ENCODE assay signal across 8 cellular contexts in the genomic region with DNA sequence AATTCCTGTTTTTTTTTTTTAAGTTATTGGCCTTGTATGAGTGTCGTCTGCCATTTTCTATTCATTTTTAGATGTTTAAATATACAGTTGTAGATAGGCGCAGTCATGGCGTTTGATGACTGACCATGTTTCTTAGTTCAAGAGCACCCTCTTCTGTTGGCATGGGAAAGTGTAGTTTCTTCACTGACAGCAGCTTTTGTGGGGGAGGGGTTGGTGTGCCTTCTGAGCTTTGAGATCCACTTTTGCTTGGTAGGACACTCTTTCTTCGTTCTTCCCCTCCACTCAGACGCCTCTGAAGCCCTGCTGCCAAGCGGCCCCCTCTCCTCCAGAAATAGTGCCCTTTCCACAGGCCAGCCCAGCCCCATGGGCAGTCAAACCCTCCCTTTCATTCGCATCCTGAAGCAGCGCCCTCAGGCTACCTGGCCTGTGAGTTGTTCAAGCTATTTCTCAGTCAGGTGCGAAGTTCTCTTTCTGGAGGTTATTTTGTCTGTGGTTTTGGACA.
DNase-seq lines count a peak whose midpoint lies in the region; ATAC-seq, FAIRE-seq and TF ChIP-seq lines count a peak whose summit lies in the region.

No MANE protein-coding gene starts in this region.

- no peaks in the 10 kb centered on the region for H3K9me3 ChIP-seq in fibroblast of lung (ENCODE audit: control insufficient read depth, insufficient read depth, low read depth, low read length)

- H3K4me1 Mint-ChIP-seq in activated CD8-positive, alpha-beta T cell treated with anti-CD3 and anti-CD28 coated beads, Interleukin-2, amount 10 ng/mL, durations not matched to agents 7 days and 5 days (ENCODE audit: low read depth), result peaks cover 7% of the 10 kb centered on the region
- H3K4me1 Mint-ChIP-seq in nephron, result peaks cover 37% of the 10 kb centered on the region

- POLR2A ChIA-PET in activated CD8-positive, alpha-beta T cell treated with anti-CD3 and anti-CD28 coated beads, Interleukin-2, amount 10 ng/mL, durations not matched to agents 7 days and 5 days (lab: Charles Lee), result interaction anchor here (0.7 kb wide), 1 partner anchor 12 kb away, joined by 3 read pairs; no protein-coding TSS in a partner anchor

- no peak overlapping the region for H3K4me3 Mint-ChIP-seq in activated CD8-positive, alpha-beta T cell treated with anti-CD3 and anti-CD28 coated beads, Interleukin-2, amount 10 ng/mL, durations not matched to agents 7 days and 5 days
- H3K4me3 Mint-ChIP-seq in nephron, result peak overlapping the region in 2 of 3 experiments; percentile 16 to 19

- peaks cover 12% of the 10 kb centered on the region for H3K4me1 ChIP-seq in fibroblast of lung (ENCODE audit: control insufficient read depth, extremely low read depth, insufficient read depth, low read length)

- peak; percentile 27 for DNase-seq in GM04503 (ENCODE audit: low read depth)
- peak; percentile 35 to 53 for DNase-seq in HL-60 (ENCODE audit: low read depth in 1 of 2, low spot score in 1 of 2)
- peak; percentile 20 for DNase-seq in NCI-H524 treated with DMSO at 0.1 percent for 48 hours (lab: John Stamatoyannopoulos, UW)
- peak; percentile 73 for DNase-seq in activated CD8-positive, alpha-beta T cell treated with anti-CD3 and anti-CD28 coated beads, Interleukin-2, amount 10 ng/mL, durations not matched to agents 7 days and 5 days
- peak; percentile 81 to 94 for DNase-seq in fibroblast of lung (ENCODE audit: low read depth in 2 of 2)
- peak; percentile 81 for DNase-seq in urothelium cell line (ENCODE audit: low spot score)

- no peaks in the 10 kb centered on the region for H3K27me3 Mint-ChIP-seq in activated CD8-positive, alpha-beta T cell treated with anti-CD3 and anti-CD28 coated beads, Interleukin-2, amount 10 ng/mL, durations not matched to agents 7 days and 5 days (ENCODE audit: low read depth)
- H3K27me3 Mint-ChIP-seq in nephron (ENCODE audit: low read depth), result no peaks in the 10 kb centered on the region

- H3K4me3 ChIP-seq in HL-60 (replicated peaks; ENCODE audit: insufficient read depth, low read length), result no peak overlapping the region
- H3K4me3 ChIP-seq in fibroblast of lung (replicated peaks in 1 of 4; ENCODE audit: control extremely low read depth in 1 of 4, insufficient read depth in 1 of 4, low read depth in 3 of 4, low read length in 4 of 4), result no peak overlapping the region

- H3K27ac Mint-ChIP-seq in activated CD8-positive, alpha-beta T cell treated with anti-CD3 and anti-CD28 coated beads, Interleukin-2, amount 10 ng/mL, durations not matched to agents 7 days and 5 days, result no peak overlapping the region
- H3K27ac Mint-ChIP-seq in nephron, result peak overlapping the region; percentile 80 to 95 (median 91)

- H3K27me3 ChIP-seq in HL-60 (ENCODE audit: insufficient read depth, poor library complexity, severe bottlenecking), result peaks cover 5% of the 10 kb centered on the region
- H3K27me3 ChIP-seq in fibroblast of lung (ENCODE audit: control insufficient read depth, insufficient read depth, low read length), result no peaks in the 10 kb centered on the region

- CTCF ChIA-PET in activated CD8-positive, alpha-beta T cell treated with anti-CD3 and anti-CD28 coated beads, Interleukin-2, amount 10 ng/mL, durations not matched to agents 7 days and 5 days (lab: Charles Lee), result interaction anchor here (0.7 to 2.8 kb wide), 13 partner anchors 140 to 992 kb away, joined by 3 to 16 read pairs (median 4); no protein-coding TSS in a partner anchor

- H2AFZ ChIP-seq in fibroblast of lung (ENCODE audit: low read length), result peak overlapping the region; percentile 30

- peak; percentile 53 for TF ChIP-seq CTCF in HL-60 (IDR thresholded peaks at IDR 0.05; ENCODE audit: insufficient read depth, low read length)
- TF ChIP-seq CTCF in fibroblast of lung (conservative IDR thresholded peaks at IDR 0.05 in 1 of 2, IDR thresholded peaks at IDR 0.05 in 1 of 2; ENCODE audit: low read depth in 1 of 2, low read length in 2 of 2), result peak; percentile 82 to 88
- peak; percentile 65 to 80 (median 77) for TF ChIP-seq CTCF in nephron (IDR thresholded peaks at IDR 0.05; ENCODE audit: unreplicated experiment in 3 of 3)

- no peak overlapping the region for H3K9ac ChIP-seq in fibroblast of lung (ENCODE audit: insufficient read depth, low read length)

- ATAC-seq in activated CD8-positive, alpha-beta T cell treated with anti-CD3 and anti-CD28 coated beads, Interleukin-2, amount 10 ng/mL, durations not matched to agents 7 days and 5 days, result peak; percentile 68
- no peak for ATAC-seq in HG02870 (IDR thresholded peaks at IDR 0.05; ENCODE audit: unreplicated experiment)

- H3K4me2 ChIP-seq in fibroblast of lung (ENCODE audit: extremely low read depth, insufficient read depth, low read length), result no peak overlapping the region

- H4K20me1 ChIP-seq in fibroblast of lung (ENCODE audit: control insufficient read depth, extremely low read depth, insufficient read depth, low read length), result no peaks in the 10 kb centered on the region

- no peaks in the 10 kb centered on the region for H3K36me3 ChIP-seq in fibroblast of lung (ENCODE audit: control insufficient read depth, insufficient read depth, low read length)

- H3K9me3 Mint-ChIP-seq in activated CD8-positive, alpha-beta T cell treated with anti-CD3 and anti-CD28 coated beads, Interleukin-2, amount 10 ng/mL, durations not matched to agents 7 days and 5 days (ENCODE audit: insufficient read depth), result no peaks in the 10 kb centered on the region
- H3K9me3 Mint-ChIP-seq in nephron, result no peaks in the 10 kb centered on the region

- peak; percentile 5 for FAIRE-seq in urothelium cell line (lab: Jason Lieb, UNC)

- H3K79me2 ChIP-seq in fibroblast of lung (ENCODE audit: control insufficient read depth, insufficient read depth, low read length), result no peaks in the 10 kb centered on the region

- H3K27ac ChIP-seq in HL-60 (replicated peaks) (no peak overlapping the region), fibroblast of lung (ENCODE audit: insufficient read depth, low read length) (peak overlapping the region; percentile 2)

- H3K36me3 Mint-ChIP-seq in activated CD8-positive, alpha-beta T cell treated with anti-CD3 and anti-CD28 coated beads, Interleukin-2, amount 10 ng/mL, durations not matched to agents 7 days and 5 days (ENCODE audit: low read depth), result no peaks in the 10 kb centered on the region
- no peaks in the 10 kb centered on the region for H3K36me3 Mint-ChIP-seq in nephron (ENCODE audit: low read depth)

Comparison
In these comparisons a context has a peak if more than half of its experiments do, and no peak if none do; other contexts are left out.
1. DNase-seq: peak in every context shown above with its lines; median percentile 88 in fibroblast of lung; 81 in urothelium cell line; 73 in activated CD8-positive, alpha-beta T cell treated with anti-CD3 and anti-CD28 coated beads, Interleukin-2, amount 10 ng/mL, durations not matched to agents 7 days and 5 days; 44 in HL-60; 27 in GM04503; 20 in NCI-H524 treated with DMSO at 0.1 percent for 48 hours.